ENCODE assay signal across 11 cellular contexts in the genomic region with DNA sequence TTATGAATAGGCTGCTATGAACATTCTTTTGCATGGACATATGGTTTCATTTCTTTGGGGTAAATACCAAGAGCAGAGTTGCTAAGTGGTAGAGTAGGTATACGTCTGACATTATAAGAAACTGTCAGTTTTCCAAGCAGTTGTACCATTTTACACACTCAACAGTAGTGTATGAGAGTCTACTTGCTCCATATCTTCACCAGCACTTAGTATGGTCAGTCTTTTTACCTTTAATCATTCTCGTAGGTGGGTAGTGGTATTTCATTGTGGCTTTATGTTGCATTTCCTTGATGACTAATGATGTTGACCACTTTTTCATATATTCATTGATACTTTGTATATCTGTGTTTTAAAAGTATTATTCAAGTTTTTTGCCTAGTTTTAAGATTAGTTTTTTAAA. TPM values are rescaled to one million over a fixed set of nuclear protein-coding genes. Genes with fewer than 3 reads are reported as not detected.
"Had no signal": no experiment of that assay in that cellular context is flagged by ENCODE, and none has a peak within 500 bp of the region (broad histone marks: within the 10 kb centered on the region; RNA-seq: fewer than 3 reads in every experiment).

No MANE protein-coding gene starts in this region.

- FAIRE-seq: H1, H54 had no signal

- H3K9ac ChIP-seq: GM23248 had no signal

- H3K27ac ChIP-seq: GM23248 had no signal

- ATAC-seq: GM23338, HCT116 had no signal

- H3K36me3 ChIP-seq: HAP-1 had no signal

- H2AFZ ChIP-seq: GM23248, GM23338 had no signal

- H3K27ac Mint-ChIP-seq: GM23338, H9, HFFc6 had no signal

- H3K4me3 ChIP-seq: GM23248, GM23338, HAP-1 had no signal

- H3K4me3 Mint-ChIP-seq: GM23338, H9, HFFc6 had no signal

- H3K4me2 ChIP-seq: GM23338 had no signal

- DNase-seq: GM23248, GOT3, H7, H9, HCEC 1CT, HFFc6 had no signal

- H3K9me3 ChIP-seq: HAP-1 had no signal

RNA-seq across cellular contexts. Expression of gene POU6F2, which starts 45.1 kb away (rescaled TPM):
- total RNA-seq: GM23248, HFFc6 had no signal
- polyA plus RNA-seq: GM23248 had no signal
